18 cellular contexts compared by ENCODE assay signal in genomic region chr5:135533346-135533745, GRCh38. TPM values are rescaled to one million over a fixed set of nuclear protein-coding genes. Genes with fewer than 3 reads are reported as not detected.
DNase-seq lines count a peak whose midpoint lies in the region; ATAC-seq and TF ChIP-seq lines count a peak whose summit lies in the region.
"Had no signal": no experiment of that assay in that cellular context is flagged by ENCODE, and none has a peak within 500 bp of the region (broad histone marks: within the 10 kb centered on the region; RNA-seq: fewer than 3 reads in every experiment).

No MANE protein-coding gene starts in this region.

- no peak overlapping the region for H3K27ac ChIP-seq in ovary
- H3K27ac ChIP-seq: 22Rv1, BLaER1 had no signal

- H3K9me3 ChIP-seq in ovary = peaks cover 0 to 3% of the 10 kb centered on the region in 2 donors

- peaks cover 84% of the 10 kb centered on the region for H3K27me3 Mint-ChIP-seq in stimulated activated naive CD8-positive, alpha-beta T cell treated with anti-CD3 and anti-CD28 coated beads, Interleukin-15, amount 100 ng/mL, for 72 hours
- H3K27me3 Mint-ChIP-seq in glutamatergic neuron (ENCODE audit: unreplicated experiment) = peaks cover 21% of the 10 kb centered on the region

- H3K4me1 ChIP-seq in ovary (ENCODE audit: insufficient read depth) = no peaks in the 10 kb centered on the region
- H3K4me1 ChIP-seq: BLaER1 had no signal

- TF ChIP-seq CTCF in glutamatergic neuron (IDR thresholded peaks at IDR 0.05; ENCODE audit: partially characterized antibody, unreplicated experiment) = no peak
- no peak for TF ChIP-seq CTCF in ovary (IDR thresholded peaks at IDR 0.05)

- no peak for TF ChIP-seq EP300 in ovary (IDR thresholded peaks at IDR 0.05)

- 29 to 47% (median 41%) methylated on average over 3 of the region's 3 CpGs for WGBS in ovary, 3 donors

- peak; percentile 33 for ATAC-seq in stimulated activated naive CD8-positive, alpha-beta T cell treated with anti-CD3 and anti-CD28 coated beads, Interleukin-15, amount 100 ng/mL, for 72 hours
- ATAC-seq in stimulated activated naive CD8-positive, alpha-beta T cell treated with anti-CD3 and anti-CD28 coated beads, Interleukin-15, Interleukin-2, amounts not matched to agents 100 U/mL and 50 U/mL, for 24 hours = no peak
- ATAC-seq in HG02884 (IDR thresholded peaks at IDR 0.05; ENCODE audit: unreplicated experiment) = no peak
- ATAC-seq: GM23338 had no signal

- DNase-seq in NCI-H146 (lab: John Stamatoyannopoulos, UW) (peak; percentile 12), NCI-H146 treated with DMSO at 0.1 percent for 48 hours (lab: John Stamatoyannopoulos, UW; ENCODE audit: unreplicated experiment) (no peak), glutamatergic neuron (no peak), NCI-H2196 (lab: John Stamatoyannopoulos, UW; ENCODE audit: unreplicated experiment) (no peak), ovary (no peak)
- DNase-seq in stimulated activated naive CD8-positive, alpha-beta T cell treated with anti-CD3 and anti-CD28 coated beads, Interleukin-15, amount 100 ng/mL, for 72 hours = no peak
- no peak for DNase-seq in stimulated activated naive CD8-positive, alpha-beta T cell treated with anti-CD3 and anti-CD28 coated beads, Interleukin-15, Interleukin-2, amounts not matched to agents 100 U/mL and 50 U/mL, for 24 hours
- DNase-seq: AML-193; Calu3; CD8-positive, alpha-beta memory T cell; DMS79; H7 had no signal

- H3K27me3 ChIP-seq in ovary = peaks cover 2% of the 10 kb centered on the region

- no peaks in the 10 kb centered on the region for H3K36me3 ChIP-seq in ovary
- H3K36me3 ChIP-seq: BLaER1 had no signal

- no peak overlapping the region for H3K27ac Mint-ChIP-seq in stimulated activated naive CD8-positive, alpha-beta T cell treated with anti-CD3 and anti-CD28 coated beads, Interleukin-15, amount 100 ng/mL, for 72 hours
- no peak overlapping the region for H3K27ac Mint-ChIP-seq in glutamatergic neuron (ENCODE audit: unreplicated experiment)
- H3K27ac Mint-ChIP-seq: CD8-positive, alpha-beta memory T cell; GM23338 had no signal

- H3K36me3 Mint-ChIP-seq in glutamatergic neuron (ENCODE audit: unreplicated experiment) = peaks cover 20% of the 10 kb centered on the region
- H3K36me3 Mint-ChIP-seq: CD8-positive, alpha-beta memory T cell had no signal

- peaks cover 20% of the 10 kb centered on the region for H3K4me1 Mint-ChIP-seq in stimulated activated naive CD8-positive, alpha-beta T cell treated with anti-CD3 and anti-CD28 coated beads, Interleukin-15, amount 100 ng/mL, for 72 hours
- H3K4me1 Mint-ChIP-seq in glutamatergic neuron (ENCODE audit: low read depth, unreplicated experiment) = peaks cover 20% of the 10 kb centered on the region

- intact Hi-C loops in ovary (cut with DNase I) = no loop called here

- no peak overlapping the region for H3K4me3 ChIP-seq in ovary
- H3K4me3 ChIP-seq: BLaER1 had no signal

- no peaks in the 10 kb centered on the region for H3K9me3 Mint-ChIP-seq in stimulated activated naive CD8-positive, alpha-beta T cell treated with anti-CD3 and anti-CD28 coated beads, Interleukin-15, amount 100 ng/mL, for 72 hours
- peaks cover 24% of the 10 kb centered on the region for H3K9me3 Mint-ChIP-seq in glutamatergic neuron (ENCODE audit: unreplicated experiment)

- no peak overlapping the region for H3K4me3 Mint-ChIP-seq in stimulated activated naive CD8-positive, alpha-beta T cell treated with anti-CD3 and anti-CD28 coated beads, Interleukin-15, amount 100 ng/mL, for 72 hours
- peak overlapping the region; percentile 91 for H3K4me3 Mint-ChIP-seq in glutamatergic neuron (ENCODE audit: unreplicated experiment)
- H3K4me3 Mint-ChIP-seq: CD8-positive, alpha-beta memory T cell; GM23338 had no signal

- TF ChIP-seq POLR2A in ovary (IDR thresholded peaks at IDR 0.05) = no peak

RNA-seq across cellular contexts. Expression of gene NEUROG1, which starts 2.4 kb away (rescaled TPM):
- 222 TPM for total RNA-seq in glutamatergic neuron (ENCODE audit: unreplicated experiment)
- total RNA-seq in ovary = not detected
- polyA plus RNA-seq in ovary = under 1 TPM in 1 of 2 donors, not detected in 1; 0.06 TPM
- total RNA-seq: A673; Calu3; CD8-positive, alpha-beta memory T cell; G401; GM23338; H7 had no signal
- polyA plus RNA-seq: CD8-positive, alpha-beta memory T cell had no signal

RNA-seq across cellular contexts. Expression of gene CXCL14, which starts 45.4 kb away (rescaled TPM):
- total RNA-seq in glutamatergic neuron (ENCODE audit: unreplicated experiment) = 0.32 TPM
- 1 to 10 TPM in 6 of 7 donors, under 1 TPM in 1; 0.58 to 5.4 (median 2.8) TPM for total RNA-seq in ovary
- polyA plus RNA-seq in ovary = 10 to 100 TPM in 1 of 2 donors, under 1 TPM in 1; 0.10 to 23.3 TPM
- total RNA-seq: A673; Calu3; CD8-positive, alpha-beta memory T cell; G401; GM23338 had no signal
- polyA plus RNA-seq: CD8-positive, alpha-beta memory T cell had no signal

Comparison
In these comparisons a context has a peak if more than half of its experiments do, and no peak if none do; other contexts are left out.
1. RNA of gene NEUROG1, which starts 2.4 kb away (total RNA-seq): 222 TPM in glutamatergic neuron (single experiment); not detected in ovary; every median in the first group is over 100 times any median in the second.